ENCODE assay signal across 9 cellular contexts in the genomic region with DNA sequence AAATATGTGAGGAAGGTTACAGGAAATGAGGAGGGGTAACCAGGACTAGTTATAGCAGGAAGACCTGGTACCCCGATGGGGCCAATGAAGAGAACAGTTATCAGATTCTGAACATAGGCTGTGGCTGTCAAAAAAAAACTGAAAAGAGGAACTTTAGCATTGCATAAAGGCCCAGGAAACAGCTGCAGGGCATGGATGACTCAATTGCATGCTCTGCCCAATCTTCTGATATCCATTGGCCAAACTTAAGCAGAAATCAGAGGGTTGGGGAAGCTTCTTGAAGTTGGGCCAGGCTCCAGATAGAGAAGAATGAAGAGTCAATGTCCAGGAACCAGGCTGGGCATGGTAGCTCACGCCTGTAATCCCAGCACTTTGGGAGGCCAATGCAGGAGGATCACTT.
A peak's percentile ranks its signal among the peaks of the same experiment; 100 is the strongest.
DNase-seq lines count a peak whose midpoint lies in the region; ATAC-seq and TF ChIP-seq lines count a peak whose summit lies in the region.
"Had no signal": no experiment of that assay in that cellular context is flagged by ENCODE, and none has a peak within 500 bp of the region (broad histone marks: within the 10 kb centered on the region; RNA-seq: fewer than 3 reads in every experiment).

No MANE protein-coding gene starts in this region.

- peak; percentile 78 for ATAC-seq in GM21723 (IDR thresholded peaks at IDR 0.05; ENCODE audit: unreplicated experiment)

- peak; percentile 90 for DNase-seq in NB4 (ENCODE audit: low read depth)
- peak; percentile 45 for DNase-seq in foreskin melanocyte
- DNase-seq in RKO (ENCODE audit: low spot score), result no peak
- no peak for DNase-seq in dedifferentiated amniotic fluid mesenchymal stem cell (ENCODE audit: extremely low spot score)
- DNase-seq in NCI-H82 (lab: John Stamatoyannopoulos, UW), result no peak
- no peak for DNase-seq in NCI-H2196 treated with DMSO at 0.1 percent for 48 hours (lab: John Stamatoyannopoulos, UW; ENCODE audit: unreplicated experiment)
- DNase-seq: NCI-H526 treated with DMSO at 0.1 percent for 48 hours had no signal

- H3K4me3 ChIP-seq in BLaER1 (no peak overlapping the region), NB4 (ENCODE audit: low read depth, low read length) (no peak overlapping the region)

- H3K9me3 ChIP-seq in BLaER1, result no peaks in the 10 kb centered on the region

- H3K9ac ChIP-seq in BLaER1, result no peak overlapping the region

- H3K27me3 ChIP-seq in BLaER1, result no peaks in the 10 kb centered on the region

- peak overlapping the region; percentile 67 for H3K4me2 ChIP-seq in BLaER1

- H3K36me3 ChIP-seq in BLaER1, result no peaks in the 10 kb centered on the region

- TF ChIP-seq POLR2A in NB4 (IDR thresholded peaks at IDR 0.05; ENCODE audit: extremely low read depth, insufficient read length), result no peak

- TF ChIP-seq CTCF in NB4 (IDR thresholded peaks at IDR 0.05; ENCODE audit: low read depth, low read length), result no peak

- H3K27ac ChIP-seq in BLaER1, result peak overlapping the region; percentile 73

- no peaks in the 10 kb centered on the region for H4K20me1 ChIP-seq in BLaER1

- peaks cover 21% of the 10 kb centered on the region for H3K4me1 ChIP-seq in BLaER1

Comparison
In these comparisons a context has a peak if more than half of its experiments do, and no peak if none do; other contexts are left out.
1. DNase-seq: peak in NB4 (single experiment) and foreskin melanocyte (single experiment); none in RKO (single experiment), dedifferentiated amniotic fluid mesenchymal stem cell (single experiment), NCI-H82 (single experiment) and NCI-H2196 treated with DMSO at 0.1 percent for 48 hours (single experiment).